In the genomic region with DNA sequence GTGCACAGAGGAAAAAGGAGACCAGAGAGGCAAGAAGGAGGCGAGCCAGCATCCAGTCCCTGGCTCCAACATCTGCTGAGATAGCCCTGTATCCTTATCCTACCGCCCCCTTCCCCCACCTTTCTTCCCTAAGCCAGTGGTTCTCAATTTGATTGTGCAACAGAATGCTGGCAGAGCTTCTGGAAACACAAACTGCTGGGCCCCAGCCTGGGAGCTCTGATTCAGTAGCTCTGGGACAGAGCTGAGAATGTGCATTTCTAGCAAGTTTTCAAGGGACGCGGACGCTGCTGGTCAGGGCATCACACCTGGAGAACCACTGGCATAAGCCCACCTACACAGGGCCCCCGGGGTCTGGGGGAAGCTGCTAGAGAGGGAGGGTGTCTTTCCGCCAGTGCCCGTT, we compare ENCODE assay signal across 12 cellular contexts. TPM values are rescaled to one million over a fixed set of nuclear protein-coding genes. Genes with fewer than 3 reads are reported as not detected.
DNase-seq lines count a peak whose midpoint lies in the region; ATAC-seq and TF ChIP-seq lines count a peak whose summit lies in the region.
"Had no signal": no experiment of that assay in that cellular context is flagged by ENCODE, and none has a peak within 500 bp of the region (broad histone marks: within the 10 kb centered on the region; RNA-seq: fewer than 3 reads in every experiment).

No MANE protein-coding gene starts in this region.

- H3K4me1 Mint-ChIP-seq in CD4-positive, alpha-beta memory T cell = peaks cover 0 to 3% (median 0%) of the 10 kb centered on the region in 4 donors

- WGBS in transverse colon (ENCODE audit: low coverage in 1 of 2), 2 donors = 64 to 73% methylated on average over 4 to 8 of the region's 8 CpGs

- peak overlapping the region; percentile 26 to 75 (median 52) for H3K27ac ChIP-seq in transverse colon
- H3K27ac ChIP-seq in CD4-positive, alpha-beta memory T cell (ENCODE audit: low read depth, low read length) = no peak overlapping the region
- H3K27ac ChIP-seq: WERI-Rb-1 had no signal

- H3K27me3 ChIP-seq in transverse colon = no peaks in the 10 kb centered on the region
- no peaks in the 10 kb centered on the region for H3K27me3 ChIP-seq in CD4-positive, alpha-beta memory T cell (ENCODE audit: insufficient read depth, low read length)

- CTCF ChIA-PET in CD4-positive, alpha-beta memory T cell (lab: Charles Lee; ENCODE audit: partially characterized antibody) = no interaction called here

- DNase-seq in HCEC 1CT (peak; percentile 41), epithelial cell of esophagus (ENCODE audit: low read depth) (peak; percentile 24), mucosa of descending colon (peak in 1 of 3 donors; percentile 48), transverse colon (peak; percentile 43), NCI-H1694 treated with DMSO at 0.1 percent for 48 hours (lab: John Stamatoyannopoulos, UW) (no peak)
- no peak for DNase-seq in CD4-positive, alpha-beta memory T cell
- DNase-seq: activated T-cell treated with anti-CD3 and anti-CD28 coated beads, Interleukin-2, amount 50 U/mL, for 4 hours; KG1; NCI-H226 had no signal

- no peak for TF ChIP-seq POLR2A in transverse colon (IDR thresholded peaks at IDR 0.05)

- H3K9me3 ChIP-seq in mucosa of descending colon = no peaks in the 10 kb centered on the region
- H3K9me3 ChIP-seq in transverse colon = no peaks in the 10 kb centered on the region
- no peaks in the 10 kb centered on the region for H3K9me3 ChIP-seq in CD4-positive, alpha-beta memory T cell (ENCODE audit: control insufficient read depth in 1 of 2, low read length in 2 of 2)

- intact Hi-C loops in mucosa of descending colon (cut with DNase I, micrococcal nuclease) (no loop called here), transverse colon (cut with DNase I; ENCODE audit: low total_unique reads) (no loop called here)
- intact Hi-C loops in CD4-positive, alpha-beta memory T cell (cut with micrococcal nuclease) = no loop called here

- in situ Hi-C loops in transverse colon (cut with MboI; ENCODE audit: low pct_ligation_motif_present in 1 of 4, low pct_unique_long_range_greater_than_20kb in 1 of 4, low sequenced_read_pairs in 3 of 4) = no loop called here

- ATAC-seq in mucosa of descending colon (peak; percentile 47), GM18502 (IDR thresholded peaks at IDR 0.05; ENCODE audit: poor library complexity, unreplicated experiment) (no peak)
- ATAC-seq: activated T-cell treated with anti-CD3 and anti-CD28 coated beads, Interleukin-2, amount 50 U/mL, for 4 hours; stimulated activated effector memory CD8-positive, alpha-beta T cell treated with anti-CD3 and anti-CD28 coated beads, Interleukin-12 subunit alpha, Interleukin-12 subunit beta, amount 100 ng/mL, for 72 hours had no signal

- POLR2A ChIA-PET in CD4-positive, alpha-beta memory T cell (lab: Charles Lee; ENCODE audit: partially characterized antibody) = no interaction called here

- TF ChIP-seq CTCF in epithelial cell of esophagus (IDR thresholded peaks at IDR 0.05; ENCODE audit: insufficient read depth, low read depth, low read length, missing control alignments) = no peak
- TF ChIP-seq CTCF in mucosa of descending colon (IDR thresholded peaks at IDR 0.05) = no peak
- TF ChIP-seq CTCF in transverse colon (IDR thresholded peaks at IDR 0.05) = no peak

- no peak overlapping the region for H3K4me3 Mint-ChIP-seq in CD4-positive, alpha-beta memory T cell
- H3K4me3 Mint-ChIP-seq: activated T-cell treated with anti-CD3 and anti-CD28 coated beads, Interleukin-2, amount 50 U/mL, for 4 hours; stimulated activated effector memory CD8-positive, alpha-beta T cell treated with anti-CD3 and anti-CD28 coated beads, Interleukin-12 subunit alpha, Interleukin-12 subunit beta, amount 100 ng/mL, for 72 hours had no signal

- H3K27ac Mint-ChIP-seq in CD4-positive, alpha-beta memory T cell = no peak overlapping the region
- H3K27ac Mint-ChIP-seq: stimulated activated effector memory CD8-positive, alpha-beta T cell treated with anti-CD3 and anti-CD28 coated beads, Interleukin-12 subunit alpha, Interleukin-12 subunit beta, amount 100 ng/mL, for 72 hours had no signal

- H3K36me3 Mint-ChIP-seq in CD4-positive, alpha-beta memory T cell = no peaks in the 10 kb centered on the region
- H3K36me3 Mint-ChIP-seq: stimulated activated effector memory CD8-positive, alpha-beta T cell treated with anti-CD3 and anti-CD28 coated beads, Interleukin-12 subunit alpha, Interleukin-12 subunit beta, amount 100 ng/mL, for 72 hours had no signal

- H3K4me1 ChIP-seq in mucosa of descending colon (ENCODE audit: low read depth) (no peaks in the 10 kb centered on the region), transverse colon (peaks cover 0 to 19% (median 2%) of the 10 kb centered on the region in 4 donors)
- no peaks in the 10 kb centered on the region for H3K4me1 ChIP-seq in CD4-positive, alpha-beta memory T cell (ENCODE audit: insufficient read depth, low read length)

- peaks cover 11% of the 10 kb centered on the region in 2 donors for H3K27me3 Mint-ChIP-seq in CD4-positive, alpha-beta memory T cell

- no peak for TF ChIP-seq EP300 in transverse colon (IDR thresholded peaks at IDR 0.05; ENCODE audit: low read depth)

- H3K36me3 ChIP-seq in mucosa of descending colon (ENCODE audit: low read depth) = no peaks in the 10 kb centered on the region
- no peaks in the 10 kb centered on the region for H3K36me3 ChIP-seq in transverse colon
- no peaks in the 10 kb centered on the region for H3K36me3 ChIP-seq in CD4-positive, alpha-beta memory T cell (ENCODE audit: insufficient read depth, low read length)
- H3K36me3 ChIP-seq: WERI-Rb-1 had no signal

- peaks cover 0 to 2% (median 0%) of the 10 kb centered on the region in 8 donors for H3K9me3 Mint-ChIP-seq in CD4-positive, alpha-beta memory T cell
- H3K9me3 Mint-ChIP-seq: activated T-cell treated with anti-CD3 and anti-CD28 coated beads, Interleukin-2, amount 50 U/mL, for 4 hours; stimulated activated effector memory CD8-positive, alpha-beta T cell treated with anti-CD3 and anti-CD28 coated beads, Interleukin-12 subunit alpha, Interleukin-12 subunit beta, amount 100 ng/mL, for 72 hours had no signal

- H3K4me3 ChIP-seq in epithelial cell of esophagus (ENCODE audit: low read length) = no peak overlapping the region
- H3K4me3 ChIP-seq in mucosa of descending colon = no peak overlapping the region
- H3K4me3 ChIP-seq in transverse colon = no peak overlapping the region
- no peak overlapping the region for H3K4me3 ChIP-seq in CD4-positive, alpha-beta memory T cell (ENCODE audit: low read length in 2 of 2)

RNA-seq across cellular contexts. Expression of a gene that starts 21.1 kb away (rescaled TPM):
- total RNA-seq in mucosa of descending colon = 1 to 10 TPM in 1 of 3 donors, under 1 TPM in 1, not detected in 1; 0.96 to 2.0 TPM
- 1 to 10 TPM in 1 of 4 donors, under 1 TPM in 1, not detected in 2; 0.27 to 1.3 TPM for total RNA-seq in transverse colon
- total RNA-seq in CD4-positive, alpha-beta memory T cell = under 1 TPM in 1 of 2 experiments, not detected in 1; 0.28 TPM
- polyA plus RNA-seq in CD4-positive, alpha-beta memory T cell = not detected
- total RNA-seq: activated T-cell treated with anti-CD3 and anti-CD28 coated beads, Interleukin-2, amount 50 U/mL, for 4 hours had no signal

RNA-seq across cellular contexts. Expression of a gene that starts 21.7 kb away (rescaled TPM):
- 1 to 10 TPM; 1.6 to 6.9 (median 2.5) TPM for total RNA-seq in mucosa of descending colon
- total RNA-seq in transverse colon = 1 to 10 TPM in 3 of 4 donors, under 1 TPM in 1; 1.00 to 9.0 (median 1.7) TPM
- 1 to 10 TPM; 1.5 to 1.8 TPM for total RNA-seq in CD4-positive, alpha-beta memory T cell
- polyA plus RNA-seq in CD4-positive, alpha-beta memory T cell = 1 to 10 TPM; 1.9 to 2.2 TPM

Comparison
In these comparisons a context has a peak if more than half of its experiments do, and no peak if none do; other contexts are left out.
1. DNase-seq: peak in HCEC 1CT (single experiment), epithelial cell of esophagus (single experiment) and transverse colon (single experiment); none in CD4-positive, alpha-beta memory T cell (0 of 5) and NCI-H1694 treated with DMSO at 0.1 percent for 48 hours (single experiment).